In genomic region chr13:26468203-26468602, GRCh38 we compare ENCODE assay signal across 12 cellular contexts.
"Had no signal": no experiment of that assay in that cellular context is flagged by ENCODE, and none has a peak within 500 bp of the region (broad histone marks: within the 10 kb centered on the region; RNA-seq: fewer than 3 reads in every experiment).

No MANE protein-coding gene starts in this region.

- H3K27ac ChIP-seq: dorsolateral prefrontal cortex, heart left ventricle, lower lobe of right lung, WERI-Rb-1 had no signal

- H3K4me3 Mint-ChIP-seq: activated naive CD4-positive, alpha-beta T cell treated with anti-CD3 and anti-CD28 coated beads, Interleukin-2, amount 50 U/mL, for 24 hours; immature natural killer cell; naive thymus-derived CD8-positive, alpha-beta T cell had no signal

- H3K27ac Mint-ChIP-seq: activated naive CD4-positive, alpha-beta T cell treated with anti-CD3 and anti-CD28 coated beads, Interleukin-2, amount 50 U/mL, for 24 hours; immature natural killer cell; naive thymus-derived CD8-positive, alpha-beta T cell had no signal

- H3K36me3 Mint-ChIP-seq: activated naive CD4-positive, alpha-beta T cell treated with anti-CD3 and anti-CD28 coated beads, Interleukin-2, amount 50 U/mL, for 24 hours; immature natural killer cell; naive thymus-derived CD8-positive, alpha-beta T cell had no signal

- ATAC-seq: heart left ventricle; lower lobe of right lung; naive thymus-derived CD8-positive, alpha-beta T cell had no signal

- H3K4me1 Mint-ChIP-seq: activated naive CD4-positive, alpha-beta T cell treated with anti-CD3 and anti-CD28 coated beads, Interleukin-2, amount 50 U/mL, for 24 hours; immature natural killer cell had no signal

- H3K4me1 ChIP-seq: lower lobe of right lung had no signal

- H3K9me3 ChIP-seq: heart left ventricle, lower lobe of right lung had no signal

- H3K27me3 ChIP-seq: dorsolateral prefrontal cortex had no signal

- H3K36me3 ChIP-seq: heart left ventricle, lower lobe of right lung, WERI-Rb-1 had no signal

- DNase-seq: activated CD4-positive, alpha-beta T cell treated with anti-CD3 and anti-CD28 coated beads for 1 hour; activated gamma-delta T cell; erythroblast; heart left ventricle; immature natural killer cell; lower lobe of right lung; naive thymus-derived CD8-positive, alpha-beta T cell; stimulated activated CD8-positive, alpha-beta memory T cell treated with anti-CD3 and anti-CD28 coated beads, Interleukin-4, amount 100 ng/mL, for 48 hours; stimulated activated naive CD4-positive, alpha-beta T cell; WERI-Rb-1 had no signal

- H3K4me3 ChIP-seq: dorsolateral prefrontal cortex, heart left ventricle, lower lobe of right lung had no signal

- H3K9me3 Mint-ChIP-seq: activated naive CD4-positive, alpha-beta T cell treated with anti-CD3 and anti-CD28 coated beads, Interleukin-2, amount 50 U/mL, for 24 hours; immature natural killer cell had no signal
